ENCODE assay signal across 15 cellular contexts in genomic region chr16:30756781-30757100, GRCh38. TPM values are rescaled to one million over a fixed set of nuclear protein-coding genes. Genes with fewer than 3 reads are reported as not detected.
DNase-seq lines count a peak whose midpoint lies in the region; ATAC-seq, FAIRE-seq and TF ChIP-seq lines count a peak whose summit lies in the region.
"Had no signal": no experiment of that assay in that cellular context is flagged by ENCODE, and none has a peak within 500 bp of the region (broad histone marks: within the 10 kb centered on the region; RNA-seq: fewer than 3 reads in every experiment).

No MANE protein-coding gene starts in this region.

- no peak overlapping the region for H2AFZ ChIP-seq in HepG2 (ENCODE audit: low read length)

- TF ChIP-seq RAD21 in HepG2 (CRISPR knock-in tag; IDR thresholded peaks at IDR 0.05), result no peak

- in situ Hi-C loops in HepG2 (cut with HindIII; ENCODE audit: extremely low pct_ligation_motif_present, low pct_unique_long_range_greater_than_20kb), result no loop called here

- POLR2A ChIA-PET in HepG2 (lab: Yijun Ruan, JAX), result interaction anchor here (3.4 kb wide), 1 partner anchor 8 kb away, joined by 15 read pairs; the partner anchor contains the start of gene PHKG2
- POLR2A ChIA-PET in RWPE1 (lab: Yijun Ruan, JAX; ENCODE audit: low non-redundant PET), result no interaction called here

- H3K9me3 ChIP-seq in HepG2 (ENCODE audit: low read length) (no peaks in the 10 kb centered on the region), right lobe of liver (no peaks in the 10 kb centered on the region)
- H3K9me3 ChIP-seq: A549, BE2C, HAP-1 had no signal

- TF ChIP-seq EP300 in HepG2 (IDR thresholded peaks at IDR 0.05; ENCODE audit: low read depth in 2 of 2, low read length in 2 of 2) (no peak), HepG2 (CRISPR knock-in tag; IDR thresholded peaks at IDR 0.05; ENCODE audit: borderline replicate concordance) (no peak)

- CTCF ChIA-PET in HepG2 (lab: Yijun Ruan, JAX; ENCODE audit: low intra/inter-chr PET ratio, low total read pairs), result no interaction called here
- CTCF ChIA-PET in RWPE1 (lab: Yijun Ruan, JAX), result interaction anchor here (1.0 kb wide), 1 partner anchor 34 kb away, joined by 9 read pairs; no protein-coding TSS in a partner anchor

- no peak overlapping the region for H3K9ac ChIP-seq in HepG2 (ENCODE audit: insufficient read depth, low read depth, low read length)

- H4K20me1 ChIP-seq in HepG2 (ENCODE audit: insufficient read depth, low read length), result no peaks in the 10 kb centered on the region

- no peaks in the 10 kb centered on the region for H3K27me3 ChIP-seq in HepG2 (ENCODE audit: control insufficient read depth in 1 of 2, insufficient read depth in 2 of 2, low read length in 2 of 2)
- no peaks in the 10 kb centered on the region for H3K27me3 ChIP-seq in right lobe of liver
- H3K27me3 ChIP-seq: BE2C had no signal

- H3K4me1 ChIP-seq in HepG2 (ENCODE audit: insufficient read depth, low read length) (peaks cover 11% of the 10 kb centered on the region), right lobe of liver (peaks cover 0 to 21% (median 4%) of the 10 kb centered on the region in 4 donors)
- H3K4me1 ChIP-seq: BE2C had no signal

- no peak for TF ChIP-seq CTCF in HepG2 (CRISPR knock-in tag; IDR thresholded peaks at IDR 0.05)
- TF ChIP-seq CTCF in right lobe of liver (IDR thresholded peaks at IDR 0.05), result no peak
- TF ChIP-seq CTCF in RWPE1 (conservative IDR thresholded peaks at IDR 0.05; ENCODE audit: low read depth), result no peak

- ATAC-seq in HepG2 (no peak), right lobe of liver (no peak), esophagus mucosa (peak; percentile 5), GM21717 (IDR thresholded peaks at IDR 0.05; ENCODE audit: unreplicated experiment) (no peak), HG02870 (IDR thresholded peaks at IDR 0.05; ENCODE audit: unreplicated experiment) (no peak)
- ATAC-seq: A549 had no signal

- WGBS in HepG2 (ENCODE audit: low lambda C conversion rate), result 94% methylated on average over 13 of the region's 13 CpGs
- no CpG with 5 or more reads among the region's 13 CpGs for WGBS in right lobe of liver (ENCODE audit: insufficient coverage, low coverage, low lambda C conversion rate, missing lambda C conversion rate)

- no peak overlapping the region for H3K27ac ChIP-seq in HepG2 (ENCODE audit: extremely low read length, insufficient read depth, low read length)
- no peak overlapping the region for H3K27ac ChIP-seq in right lobe of liver
- peak overlapping the region; percentile 41 for H3K27ac ChIP-seq in RWPE1
- H3K27ac ChIP-seq: A549, C4-2B had no signal

- FAIRE-seq in HepG2 (lab: Jason Lieb, UNC), result no peak
- FAIRE-seq: A549, GM12892, H1 had no signal

- H3K36me3 ChIP-seq in HepG2 (replicated peaks in 1 of 2; ENCODE audit: control insufficient read depth in 1 of 2, insufficient read depth in 2 of 2, low read length in 2 of 2) (peaks cover 13 to 40% of the 10 kb centered on the region in 2 experiments), right lobe of liver (peaks cover 0 to 12% (median 0%) of the 10 kb centered on the region in 4 donors)

- H3K4me3 ChIP-seq in HepG2 (replicated peaks in 1 of 3; ENCODE audit: insufficient read depth in 1 of 3, low read depth in 2 of 3, low read length in 3 of 3), result no peak overlapping the region
- H3K4me3 ChIP-seq in right lobe of liver, result no peak overlapping the region
- H3K4me3 ChIP-seq: A549, HAP-1 had no signal

- no peak for TF ChIP-seq POLR2A in HepG2 (IDR thresholded peaks at IDR 0.05; ENCODE audit: insufficient read depth in 1 of 2, low read depth in 2 of 2, low read length in 2 of 2)
- TF ChIP-seq POLR2A in right lobe of liver (IDR thresholded peaks at IDR 0.05), result no peak

- no peaks in the 10 kb centered on the region for H3K79me2 ChIP-seq in HepG2 (ENCODE audit: insufficient read depth, low read length)

- no peak for DNase-seq in HepG2 (ENCODE audit: low spot score)
- DNase-seq in right lobe of liver, result no peak
- DNase-seq in RWPE1 (ENCODE audit: low spot score), result no peak
- DNase-seq in NK-92 treated with Interleukin-12 subunit alpha and Interleukin-12 subunit beta, amount 100 ng/mL, for 24 hours (lab: John Stamatoyannopoulos, UW), result no peak
- DNase-seq: BE2C; CD4-positive, alpha-beta memory T cell; DMS79 had no signal

- H3K4me2 ChIP-seq in HepG2 (ENCODE audit: low read depth, low read length), result no peak overlapping the region
- H3K4me2 ChIP-seq: A549 had no signal

- intact Hi-C loops in HepG2 (cut with micrococcal nuclease; ENCODE audit: unreplicated experiment), result no loop called here
- intact Hi-C loops in right lobe of liver (cut with DNase I), result loop anchor here in 1 of 2 donors (10.0 kb wide), 1 partner anchor 52 kb away; no protein-coding TSS in a partner anchor

- BruUV-seq in HepG2 (replicated peaks; lab: Mats Ljungman, UMichigan), result no TSS peak

RNA-seq across cellular contexts. Expression of gene CFAP119, which starts 5.1 kb away (rescaled TPM):
- total RNA-seq in HepG2 (2016; rRNA removed; fragmentation: Illumina TruSeq; extraction: Trizol) (1.2 and 6.4 TPM in 2 replicates), right lobe of liver (1 to 10 TPM in 1 of 6 experiments, under 1 TPM in 4, not detected in 1; 0.19 to 1.8 (median 0.29) TPM), esophagus mucosa (2.2 TPM)
- 0.51 and 0.71 TPM in 2 replicates for total RNA-seq in HepG2 (2016; cell fraction: cytosol; rRNA removed; fragmentation: Illumina TruSeq; extraction: Trizol; ENCODE audit: low read depth)
- total RNA-seq in HepG2 (2016; cell fraction: insoluble cytoplasmic fraction; rRNA removed; fragmentation: Illumina TruSeq; extraction: Trizol), result 1.4 and 4.0 TPM in 2 replicates
- 0.83 and 1.7 TPM in 2 replicates for total RNA-seq in HepG2 (2016; cell fraction: membrane; rRNA removed; fragmentation: Illumina TruSeq; extraction: Trizol)
- 11.6 and 12.1 TPM in 2 replicates for total RNA-seq in HepG2 (2016; cell fraction: nucleus; rRNA removed; fragmentation: Illumina TruSeq; extraction: Trizol)
- polyA plus RNA-seq in HepG2 (2011; rRNA removed), result 4.0 and 6.4 TPM in 2 replicates
- polyA plus RNA-seq in HepG2 (2011; cell fraction: cytosol; rRNA removed), result 1.3 and 2.2 TPM in 2 replicates
- polyA plus RNA-seq in HepG2 (2011; cell fraction: nucleus; rRNA removed), result 37.2 and 53.6 TPM in 2 replicates
- polyA plus RNA-seq in HepG2 (2012), result 0.84 and 2.1 TPM in 2 replicates
- polyA plus RNA-seq in HepG2 (2016; cell fraction: cytosol; fragmentation: Illumina TruSeq; extraction: Trizol; ENCODE audit: low read depth), result 0.78 and 0.96 TPM in 2 replicates
- polyA plus RNA-seq in HepG2 (2016; cell fraction: insoluble cytoplasmic fraction; fragmentation: Illumina TruSeq; extraction: Trizol; ENCODE audit: low read depth), result 0.91 and 1.5 TPM in 2 replicates
- 0.41 and 1.4 TPM in 2 replicates for polyA plus RNA-seq in HepG2 (2016; cell fraction: membrane; fragmentation: Illumina TruSeq; extraction: Trizol; ENCODE audit: low read depth)
- 22.1 and 31.9 TPM in 2 replicates for polyA plus RNA-seq in HepG2 (2016; cell fraction: nucleus; fragmentation: Illumina TruSeq; extraction: Trizol; ENCODE audit: insufficient read depth, low read depth)
- polyA minus RNA-seq in HepG2 (2011; rRNA and poly(A)+ RNA removed; ENCODE audit: low replicate concordance), result 1.5 and 16.0 TPM in 2 replicates
- 0.69 and 1.8 TPM in 2 replicates for polyA minus RNA-seq in HepG2 (2011; cell fraction: cytosol; rRNA and poly(A)+ RNA removed)
- 3.7 and 5.2 TPM in 2 replicates for polyA minus RNA-seq in HepG2 (2011; cell fraction: nucleus; rRNA and poly(A)+ RNA removed)

RNA-seq across cellular contexts. Expression of gene RNF40, which starts 5.4 kb away (rescaled TPM):
- total RNA-seq in HepG2 (2016; rRNA removed; fragmentation: Illumina TruSeq; extraction: Trizol) (85.6 and 102 TPM in 2 replicates), right lobe of liver (10 to 100 TPM; 34.3 to 56.8 (median 46.7) TPM), esophagus mucosa (56.8 TPM)
- 11.9 and 12.0 TPM in 2 replicates for total RNA-seq in HepG2 (2016; cell fraction: cytosol; rRNA removed; fragmentation: Illumina TruSeq; extraction: Trizol; ENCODE audit: low read depth)
- total RNA-seq in HepG2 (2016; cell fraction: insoluble cytoplasmic fraction; rRNA removed; fragmentation: Illumina TruSeq; extraction: Trizol), result 79.6 and 89.9 TPM in 2 replicates
- 40.5 and 47.1 TPM in 2 replicates for total RNA-seq in HepG2 (2016; cell fraction: membrane; rRNA removed; fragmentation: Illumina TruSeq; extraction: Trizol)
- 55.6 and 65.6 TPM in 2 replicates for total RNA-seq in HepG2 (2016; cell fraction: nucleus; rRNA removed; fragmentation: Illumina TruSeq; extraction: Trizol)
- 84.0 and 91.0 TPM in 2 replicates for polyA plus RNA-seq in HepG2 (2011; rRNA removed)
- polyA plus RNA-seq in HepG2 (2011; cell fraction: cytosol; rRNA removed), result 47.5 and 49.3 TPM in 2 replicates
- polyA plus RNA-seq in HepG2 (2011; cell fraction: nucleus; rRNA removed), result 128 and 147 TPM in 2 replicates
- 44.7 and 52.0 TPM in 2 replicates for polyA plus RNA-seq in HepG2 (2012)
- polyA plus RNA-seq in HepG2 (2016; cell fraction: cytosol; fragmentation: Illumina TruSeq; extraction: Trizol; ENCODE audit: low read depth), result 8.6 and 10.7 TPM in 2 replicates
- 87.6 and 98.5 TPM in 2 replicates for polyA plus RNA-seq in HepG2 (2016; cell fraction: insoluble cytoplasmic fraction; fragmentation: Illumina TruSeq; extraction: Trizol; ENCODE audit: low read depth)
- polyA plus RNA-seq in HepG2 (2016; cell fraction: membrane; fragmentation: Illumina TruSeq; extraction: Trizol; ENCODE audit: low read depth), result 29.9 and 30.8 TPM in 2 replicates
- 131 and 139 TPM in 2 replicates for polyA plus RNA-seq in HepG2 (2016; cell fraction: nucleus; fragmentation: Illumina TruSeq; extraction: Trizol; ENCODE audit: insufficient read depth, low read depth)
- polyA minus RNA-seq in HepG2 (2011; rRNA and poly(A)+ RNA removed; ENCODE audit: low replicate concordance), result 110 and 128 TPM in 2 replicates
- polyA minus RNA-seq in HepG2 (2011; cell fraction: cytosol; rRNA and poly(A)+ RNA removed), result 42.3 and 58.2 TPM in 2 replicates
- 34.0 and 43.5 TPM in 2 replicates for polyA minus RNA-seq in HepG2 (2011; cell fraction: nucleus; rRNA and poly(A)+ RNA removed)

RNA-seq across cellular contexts. Expression of gene PHKG2, which starts 8.5 kb away (rescaled TPM):
- total RNA-seq in HepG2 (2016; rRNA removed; fragmentation: Illumina TruSeq; extraction: Trizol) (33.9 and 37.4 TPM in 2 replicates), right lobe of liver (10 to 100 TPM; 17.1 to 22.1 (median 18.4) TPM), esophagus mucosa (16.9 TPM)
- 13.4 TPM in 2 replicates for total RNA-seq in HepG2 (2016; cell fraction: cytosol; rRNA removed; fragmentation: Illumina TruSeq; extraction: Trizol; ENCODE audit: low read depth)
- 32.9 and 41.4 TPM in 2 replicates for total RNA-seq in HepG2 (2016; cell fraction: insoluble cytoplasmic fraction; rRNA removed; fragmentation: Illumina TruSeq; extraction: Trizol)
- 23.7 and 24.3 TPM in 2 replicates for total RNA-seq in HepG2 (2016; cell fraction: membrane; rRNA removed; fragmentation: Illumina TruSeq; extraction: Trizol)
- total RNA-seq in HepG2 (2016; cell fraction: nucleus; rRNA removed; fragmentation: Illumina TruSeq; extraction: Trizol), result 39.5 and 43.1 TPM in 2 replicates
- polyA plus RNA-seq in HepG2 (2011; rRNA removed), result 39.8 and 42.1 TPM in 2 replicates
- 22.7 and 30.8 TPM in 2 replicates for polyA plus RNA-seq in HepG2 (2011; cell fraction: cytosol; rRNA removed)
- polyA plus RNA-seq in HepG2 (2011; cell fraction: nucleus; rRNA removed), result 140 and 166 TPM in 2 replicates
- 21.4 and 22.8 TPM in 2 replicates for polyA plus RNA-seq in HepG2 (2012)
- 15.4 and 16.5 TPM in 2 replicates for polyA plus RNA-seq in HepG2 (2016; cell fraction: cytosol; fragmentation: Illumina TruSeq; extraction: Trizol; ENCODE audit: low read depth)
- 38.9 and 41.5 TPM in 2 replicates for polyA plus RNA-seq in HepG2 (2016; cell fraction: insoluble cytoplasmic fraction; fragmentation: Illumina TruSeq; extraction: Trizol; ENCODE audit: low read depth)
- 21.3 and 23.8 TPM in 2 replicates for polyA plus RNA-seq in HepG2 (2016; cell fraction: membrane; fragmentation: Illumina TruSeq; extraction: Trizol; ENCODE audit: low read depth)
- polyA plus RNA-seq in HepG2 (2016; cell fraction: nucleus; fragmentation: Illumina TruSeq; extraction: Trizol; ENCODE audit: insufficient read depth, low read depth), result 142 and 147 TPM in 2 replicates
- polyA minus RNA-seq in HepG2 (2011; rRNA and poly(A)+ RNA removed; ENCODE audit: low replicate concordance), result 53.8 and 68.9 TPM in 2 replicates
- 9.0 and 12.9 TPM in 2 replicates for polyA minus RNA-seq in HepG2 (2011; cell fraction: cytosol; rRNA and poly(A)+ RNA removed)
- polyA minus RNA-seq in HepG2 (2011; cell fraction: nucleus; rRNA and poly(A)+ RNA removed), result 38.1 and 40.3 TPM in 2 replicates

RNA-seq across cellular contexts. Expression of gene ZNF629, which starts 30.3 kb away (rescaled TPM):
- total RNA-seq in HepG2 (2016; rRNA removed; fragmentation: Illumina TruSeq; extraction: Trizol) (14.3 and 16.5 TPM in 2 replicates), right lobe of liver (1 to 10 TPM; 3.7 to 4.8 (median 4.3) TPM), esophagus mucosa (4.7 TPM)
- total RNA-seq in HepG2 (2016; cell fraction: cytosol; rRNA removed; fragmentation: Illumina TruSeq; extraction: Trizol; ENCODE audit: low read depth), result 1.3 TPM in 2 replicates
- total RNA-seq in HepG2 (2016; cell fraction: insoluble cytoplasmic fraction; rRNA removed; fragmentation: Illumina TruSeq; extraction: Trizol), result 12.7 and 16.5 TPM in 2 replicates
- 5.2 and 5.9 TPM in 2 replicates for total RNA-seq in HepG2 (2016; cell fraction: membrane; rRNA removed; fragmentation: Illumina TruSeq; extraction: Trizol)
- total RNA-seq in HepG2 (2016; cell fraction: nucleus; rRNA removed; fragmentation: Illumina TruSeq; extraction: Trizol), result 15.1 and 17.8 TPM in 2 replicates
- polyA plus RNA-seq in HepG2 (2011; rRNA removed), result 6.1 and 8.2 TPM in 2 replicates
- polyA plus RNA-seq in HepG2 (2011; cell fraction: cytosol; rRNA removed), result 3.9 and 4.8 TPM in 2 replicates
- polyA plus RNA-seq in HepG2 (2011; cell fraction: nucleus; rRNA removed), result 25.0 TPM in 2 replicates
- 9.2 and 10.1 TPM in 2 replicates for polyA plus RNA-seq in HepG2 (2012)
- 0.64 and 0.65 TPM in 2 replicates for polyA plus RNA-seq in HepG2 (2016; cell fraction: cytosol; fragmentation: Illumina TruSeq; extraction: Trizol; ENCODE audit: low read depth)
- 11.8 and 14.8 TPM in 2 replicates for polyA plus RNA-seq in HepG2 (2016; cell fraction: insoluble cytoplasmic fraction; fragmentation: Illumina TruSeq; extraction: Trizol; ENCODE audit: low read depth)
- 2.2 and 2.7 TPM in 2 replicates for polyA plus RNA-seq in HepG2 (2016; cell fraction: membrane; fragmentation: Illumina TruSeq; extraction: Trizol; ENCODE audit: low read depth)
- polyA plus RNA-seq in HepG2 (2016; cell fraction: nucleus; fragmentation: Illumina TruSeq; extraction: Trizol; ENCODE audit: insufficient read depth, low read depth), result 25.2 and 26.3 TPM in 2 replicates
- 9.3 and 12.7 TPM in 2 replicates for polyA minus RNA-seq in HepG2 (2011; rRNA and poly(A)+ RNA removed; ENCODE audit: low replicate concordance)
- 8.3 and 9.5 TPM in 2 replicates for polyA minus RNA-seq in HepG2 (2011; cell fraction: cytosol; rRNA and poly(A)+ RNA removed)
- polyA minus RNA-seq in HepG2 (2011; cell fraction: nucleus; rRNA and poly(A)+ RNA removed), result 15.8 and 22.4 TPM in 2 replicates

RNA-seq across cellular contexts. Expression of gene SRCAP, which starts 57.8 kb away (rescaled TPM):
- total RNA-seq in HepG2 (2016; rRNA removed; fragmentation: Illumina TruSeq; extraction: Trizol) (9.0 and 27.8 TPM in 2 replicates), right lobe of liver (10 to 100 TPM; 12.1 to 31.3 (median 22.6) TPM), esophagus mucosa (29.5 TPM)
- total RNA-seq in HepG2 (2016; cell fraction: cytosol; rRNA removed; fragmentation: Illumina TruSeq; extraction: Trizol; ENCODE audit: low read depth), result 13.8 and 14.2 TPM in 2 replicates
- total RNA-seq in HepG2 (2016; cell fraction: insoluble cytoplasmic fraction; rRNA removed; fragmentation: Illumina TruSeq; extraction: Trizol), result 9.7 and 19.4 TPM in 2 replicates
- 6.2 and 6.3 TPM in 2 replicates for total RNA-seq in HepG2 (2016; cell fraction: membrane; rRNA removed; fragmentation: Illumina TruSeq; extraction: Trizol)
- total RNA-seq in HepG2 (2016; cell fraction: nucleus; rRNA removed; fragmentation: Illumina TruSeq; extraction: Trizol), result 19.4 and 23.7 TPM in 2 replicates
- polyA plus RNA-seq in HepG2 (2011; rRNA removed), result 4.9 TPM in 2 replicates
- polyA plus RNA-seq in HepG2 (2011; cell fraction: cytosol; rRNA removed), result 0.72 and 0.78 TPM in 2 replicates
- 29.7 and 43.5 TPM in 2 replicates for polyA plus RNA-seq in HepG2 (2011; cell fraction: nucleus; rRNA removed)
- 14.4 and 16.2 TPM in 2 replicates for polyA plus RNA-seq in HepG2 (2012)
- polyA plus RNA-seq in HepG2 (2016; cell fraction: cytosol; fragmentation: Illumina TruSeq; extraction: Trizol; ENCODE audit: low read depth), result 0.08 and 0.18 TPM in 2 replicates
- 4.1 and 8.0 TPM in 2 replicates for polyA plus RNA-seq in HepG2 (2016; cell fraction: insoluble cytoplasmic fraction; fragmentation: Illumina TruSeq; extraction: Trizol; ENCODE audit: low read depth)
- 0.25 and 0.49 TPM in 2 replicates for polyA plus RNA-seq in HepG2 (2016; cell fraction: membrane; fragmentation: Illumina TruSeq; extraction: Trizol; ENCODE audit: low read depth)
- polyA plus RNA-seq in HepG2 (2016; cell fraction: nucleus; fragmentation: Illumina TruSeq; extraction: Trizol; ENCODE audit: insufficient read depth, low read depth), result 43.3 and 55.9 TPM in 2 replicates
- polyA minus RNA-seq in HepG2 (2011; rRNA and poly(A)+ RNA removed; ENCODE audit: low replicate concordance), result 32.0 and 40.1 TPM in 2 replicates
- polyA minus RNA-seq in HepG2 (2011; cell fraction: cytosol; rRNA and poly(A)+ RNA removed), result 12.0 and 13.6 TPM in 2 replicates
- 24.1 and 38.5 TPM in 2 replicates for polyA minus RNA-seq in HepG2 (2011; cell fraction: nucleus; rRNA and poly(A)+ RNA removed)
